13 cellular contexts compared by ENCODE assay signal in genomic region chr11:35800970-35801953, GRCh38.
A peak's percentile ranks its signal among the peaks of the same experiment; 100 is the strongest.
DNase-seq lines count a peak whose midpoint lies in the region; ATAC-seq, FAIRE-seq and TF ChIP-seq lines count a peak whose summit lies in the region.
"Had no signal": no experiment of that assay in that cellular context is flagged by ENCODE, and none has a peak within 500 bp of the region (broad histone marks: within the 10 kb centered on the region; RNA-seq: fewer than 3 reads in every experiment).

No MANE protein-coding gene starts in this region.

- H3K27me3 Mint-ChIP-seq in naive B cell: no peaks in the 10 kb centered on the region
- H3K27me3 Mint-ChIP-seq in naive thymus-derived CD8-positive, alpha-beta T cell: no peaks in the 10 kb centered on the region

- peak overlapping the region; percentile 72 to 89 (median 87) for H3K27ac Mint-ChIP-seq in naive B cell
- H3K27ac Mint-ChIP-seq in naive thymus-derived CD8-positive, alpha-beta T cell: no peak overlapping the region

- H3K4me1 Mint-ChIP-seq in naive B cell: peaks cover 28 to 39% (median 36%) of the 10 kb centered on the region in 3 donors
- H3K4me1 Mint-ChIP-seq in naive thymus-derived CD8-positive, alpha-beta T cell: peaks cover 13 to 26% (median 16%) of the 10 kb centered on the region in 4 donors

- BruUV-seq in PC-3 (replicated peaks; lab: Mats Ljungman, UMichigan): no TSS peak

- DNase-seq in GM19239 (ENCODE audit: insufficient read length, low spot score) (no peak), NOMO-1 treated with dmso at 0.1 percent for 144 hours (lab: John Stamatoyannopoulos, UW; ENCODE audit: unreplicated experiment) (peak; percentile 34), naive B cell (peak; percentile 20), PC-3 (no peak), middle frontal gyrus (ENCODE audit: extremely low spot score, low spot score) (no peak)
- DNase-seq in naive thymus-derived CD8-positive, alpha-beta T cell: no peak
- DNase-seq: activated CD8-positive, alpha-beta memory T cell treated with anti-CD3 and anti-CD28 coated beads for 24 hours; foreskin fibroblast; NCI-H1417; SIG-M5; stimulated activated CD4-positive, alpha-beta T cell treated with anti-CD3 and anti-CD28 coated beads, Interleukin-1b, Interleukin-23, amount 100 ng/mL, for 48 hours had no signal

- H3K4me2 ChIP-seq in PC-3 (ENCODE audit: low read length): no peak overlapping the region

- no peak overlapping the region for H3K9ac ChIP-seq in PC-3 (ENCODE audit: low read length)

- CTCF ChIA-PET in PC-3 (lab: Charles Lee): no interaction called here

- TF ChIP-seq CTCF in PC-3 (conservative IDR thresholded peaks at IDR 0.05; ENCODE audit: low read depth, low read length): no peak

- FAIRE-seq in GM19239 (lab: Jason Lieb, UNC): peak; percentile 64

- peaks cover 8 to 16% of the 10 kb centered on the region in 2 donors for H3K36me3 Mint-ChIP-seq in naive B cell
- H3K36me3 Mint-ChIP-seq in naive thymus-derived CD8-positive, alpha-beta T cell: peaks cover 0 to 26% (median 24%) of the 10 kb centered on the region in 3 donors

- no peak overlapping the region for H3K27ac ChIP-seq in PC-3 (ENCODE audit: low read length)

- H3K27me3 ChIP-seq in PC-3 (ENCODE audit: low read length): no peaks in the 10 kb centered on the region

- ATAC-seq in HG02973 (IDR thresholded peaks at IDR 0.05; ENCODE audit: unreplicated experiment): peak; percentile 89
- peak; percentile 93 to 94 for ATAC-seq in naive B cell (ENCODE audit: low read depth in 2 of 2)
- no peak for ATAC-seq in PC-3
- ATAC-seq in GM19455 (IDR thresholded peaks at IDR 0.05; ENCODE audit: unreplicated experiment): no peak
- ATAC-seq in naive thymus-derived CD8-positive, alpha-beta T cell: no peak

- intact Hi-C loops in PC-3 (cut with micrococcal nuclease): no loop called here

- H3K79me2 ChIP-seq in PC-3 (ENCODE audit: low read length): peaks cover 21% of the 10 kb centered on the region

- peaks cover 32% of the 10 kb centered on the region for H3K4me1 ChIP-seq in PC-3 (ENCODE audit: insufficient read depth, low read length)

- peaks cover 0 to 8% (median 0%) of the 10 kb centered on the region in 7 donors for H3K9me3 Mint-ChIP-seq in naive B cell
- no peaks in the 10 kb centered on the region for H3K9me3 Mint-ChIP-seq in naive thymus-derived CD8-positive, alpha-beta T cell

- POLR2A ChIA-PET in PC-3 (lab: Charles Lee; ENCODE audit: unreplicated experiment): no interaction called here
- POLR2A ChIA-PET in naive thymus-derived CD8-positive, alpha-beta T cell (lab: Charles Lee): interaction anchor here (0.5 kb wide), 1 partner anchor 138 kb away, joined by 3 read pairs; the partner anchor contains the start of gene TRIM44

- peak overlapping the region in 5 of 8 donors; percentile 22 to 71 (median 42) for H3K4me3 Mint-ChIP-seq in naive B cell
- H3K4me3 Mint-ChIP-seq in naive thymus-derived CD8-positive, alpha-beta T cell: no peak overlapping the region

- peaks cover 7% of the 10 kb centered on the region for H3F3A ChIP-seq in PC-3 (ENCODE audit: low read length, unreplicated experiment)

- H3K4me3 ChIP-seq in PC-3 (ENCODE audit: low read length): no peak overlapping the region

- peaks cover 3% of the 10 kb centered on the region; the same call in 1 of the 2 replicates for H3K36me3 ChIP-seq in PC-3 (ENCODE audit: low read depth, low read length)

- no peaks in the 10 kb centered on the region for H4K20me1 ChIP-seq in PC-3 (ENCODE audit: low read length)

- no peaks in the 10 kb centered on the region for H3K9me3 ChIP-seq in PC-3 (ENCODE audit: low read length)

- no peaks in the 10 kb centered on the region for H3K9me2 ChIP-seq in PC-3 (replicated peaks; ENCODE audit: low read length)

- no peak overlapping the region for H2AFZ ChIP-seq in PC-3 (ENCODE audit: low read length)

Comparison
In these comparisons a context has a peak if more than half of its experiments do, and no peak if none do; other contexts are left out.
1. DNase-seq: peak in NOMO-1 treated with dmso at 0.1 percent for 144 hours (single experiment) and naive B cell (single experiment); none in GM19239 (single experiment), PC-3 (single experiment), naive thymus-derived CD8-positive, alpha-beta T cell (0 of 10) and middle frontal gyrus (single experiment).
2. ATAC-seq: peak in HG02973 (single experiment) and naive B cell (2 of 2); none in PC-3 (single experiment), GM19455 (single experiment) and naive thymus-derived CD8-positive, alpha-beta T cell (0 of 2).
3. H3K27ac Mint-ChIP-seq: peak in naive B cell (6 of 6); none in naive thymus-derived CD8-positive, alpha-beta T cell (0 of 10).
4. H3K4me3 Mint-ChIP-seq: peak in naive B cell (5 of 8); none in naive thymus-derived CD8-positive, alpha-beta T cell (0 of 10).